In the genomic region with DNA sequence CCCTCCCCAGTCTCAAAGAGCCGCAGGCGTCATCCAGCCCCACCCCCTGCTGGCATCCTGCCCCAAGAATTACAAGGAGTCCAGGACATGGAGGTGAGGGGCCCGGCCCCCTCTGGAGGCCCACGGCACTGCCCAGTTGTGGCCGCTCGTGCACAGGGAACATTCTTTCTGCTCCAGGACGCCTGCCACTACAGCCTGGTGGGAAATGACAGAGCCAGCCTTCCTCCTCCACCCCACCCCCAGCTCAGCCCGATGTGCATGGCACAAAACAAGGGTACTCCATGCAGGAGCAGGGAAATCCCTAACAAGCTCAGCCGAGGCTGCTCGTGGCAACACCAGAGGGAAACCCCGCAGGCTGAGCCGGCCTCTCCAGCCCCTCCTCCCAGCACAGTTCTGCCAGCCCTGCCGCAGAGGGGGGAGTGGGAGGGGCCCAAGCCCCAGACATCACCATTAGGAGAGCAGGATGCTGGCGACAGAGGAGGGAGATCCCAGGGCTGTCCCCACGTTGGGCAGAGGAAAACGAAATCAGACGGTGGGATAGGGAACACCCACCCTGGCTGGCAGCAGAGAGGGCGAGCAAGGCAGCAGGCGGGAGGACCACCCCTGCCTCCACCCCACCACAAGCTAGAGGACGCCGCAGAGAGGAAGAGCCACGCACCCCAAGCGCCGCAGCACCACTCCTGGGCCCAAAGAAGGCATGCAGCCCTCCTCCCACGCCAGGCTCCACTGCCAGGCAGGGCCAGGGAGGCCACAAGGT, we compare ENCODE assay signal across 1 cellular context.
TF ChIP-seq lines count a peak whose summit lies in the region.

No MANE protein-coding gene starts in this region.

TF ChIP-seq in SK-N-SH treated with all-trans-retinoic acid at 6 μM for 48 hours, 23 proteins besides CTCF, POLR2A, EP300 and RAD21 (continued from another document):
- no peak for TF ChIP-seq CREB5 (CRISPR knock-in tag; IDR thresholded peaks at IDR 0.05; ENCODE audit: low read depth)
- no peak for TF ChIP-seq ZC3H10 (CRISPR knock-in tag; IDR thresholded peaks at IDR 0.05)
- no peak for TF ChIP-seq GLIS3 (CRISPR knock-in tag; IDR thresholded peaks at IDR 0.05)
- TF ChIP-seq ESRRG (CRISPR knock-in tag; IDR thresholded peaks at IDR 0.05), result no peak
